ENCODE assay signal across 8 cellular contexts in genomic region chrX:74550295-74550802, GRCh38.
DNase-seq lines count a peak whose midpoint lies in the region; ATAC-seq, FAIRE-seq and TF ChIP-seq lines count a peak whose summit lies in the region.

No MANE protein-coding gene starts in this region.

- no peaks in the 10 kb centered on the region for H3K27me3 ChIP-seq in SU-DHL-6 (ENCODE audit: low read length)
- no peaks in the 10 kb centered on the region for H3K27me3 ChIP-seq in cardiac muscle cell
- peaks cover 0 to 1% of the 10 kb centered on the region in 2 donors for H3K27me3 ChIP-seq in aorta (ENCODE audit: control insufficient read depth in 1 of 2, insufficient read depth in 2 of 2, low read length in 1 of 2)

- peak overlapping the region; percentile 51 for H2AFZ ChIP-seq in SU-DHL-6 (ENCODE audit: low read depth, low read length, severe bottlenecking)

- H3K9me3 ChIP-seq in SU-DHL-6 (ENCODE audit: insufficient read depth, low read length), result no peaks in the 10 kb centered on the region
- no peaks in the 10 kb centered on the region for H3K9me3 ChIP-seq in cardiac muscle cell (ENCODE audit: low read depth)
- no peaks in the 10 kb centered on the region for H3K9me3 ChIP-seq in aorta (ENCODE audit: control insufficient read depth, low read length)

- intact Hi-C loops in aorta (cut with DNase I), result loop anchor here in 1 of 2 donors (2.0 kb wide), 1 partner anchor 168 kb away; no protein-coding TSS in a partner anchor

- H3K27ac Mint-ChIP-seq in activated naive CD4-positive, alpha-beta T cell treated with anti-CD3 and anti-CD28 coated beads, Interleukin-2, amount 50 U/mL, for 72 hours, result no peak overlapping the region

- no peaks in the 10 kb centered on the region for H3K9me3 Mint-ChIP-seq in activated naive CD4-positive, alpha-beta T cell treated with anti-CD3 and anti-CD28 coated beads, Interleukin-2, amount 50 U/mL, for 72 hours

- H3K36me3 Mint-ChIP-seq in activated naive CD4-positive, alpha-beta T cell treated with anti-CD3 and anti-CD28 coated beads, Interleukin-2, amount 50 U/mL, for 72 hours, result no peaks in the 10 kb centered on the region

- no peak overlapping the region for H3K4me3 ChIP-seq in SU-DHL-6 (ENCODE audit: insufficient read depth, low read length, poor library complexity, severe bottlenecking)
- H3K4me3 ChIP-seq in cardiac muscle cell, result no peak overlapping the region
- H3K4me3 ChIP-seq in aorta (ENCODE audit: low read length in 2 of 2), result no peak overlapping the region

- H3K9me2 ChIP-seq in SU-DHL-6 (replicated peaks; ENCODE audit: insufficient read depth, low read length), result no peaks in the 10 kb centered on the region

- no peaks in the 10 kb centered on the region for H3K79me2 ChIP-seq in SU-DHL-6 (ENCODE audit: insufficient read depth, low read length)

- H3K4me2 ChIP-seq in SU-DHL-6 (ENCODE audit: low read depth, low read length, poor library complexity, severe bottlenecking), result peak overlapping the region; percentile 27

- H3K9ac ChIP-seq in SU-DHL-6 (ENCODE audit: low read length), result no peak overlapping the region

- H3F3A ChIP-seq in SU-DHL-6 (ENCODE audit: insufficient read depth), result no peaks in the 10 kb centered on the region

- H3K27ac ChIP-seq in SU-DHL-6 (ENCODE audit: low read depth, low read length), result no peak overlapping the region
- no peak overlapping the region for H3K27ac ChIP-seq in cardiac muscle cell
- H3K27ac ChIP-seq in aorta (ENCODE audit: low read depth in 1 of 2, low read length in 2 of 2), result no peak overlapping the region

- peak; percentile 90 for ATAC-seq in HG02798 (IDR thresholded peaks at IDR 0.05; ENCODE audit: poor library complexity, unreplicated experiment)
- peak; percentile 92 to 95 for ATAC-seq in activated naive CD4-positive, alpha-beta T cell treated with anti-CD3 and anti-CD28 coated beads, Interleukin-2, amount 50 U/mL, for 72 hours
- ATAC-seq in aorta (ENCODE audit: low FRiP score), result peak; percentile 94

- H3K36me3 ChIP-seq in SU-DHL-6 (ENCODE audit: low read length) (no peaks in the 10 kb centered on the region), cardiac muscle cell (no peaks in the 10 kb centered on the region), aorta (ENCODE audit: control insufficient read depth in 1 of 2, insufficient read depth in 2 of 2, low read length in 1 of 2) (no peaks in the 10 kb centered on the region)

- no peak for TF ChIP-seq POLR2A in GM12891 (IDR thresholded peaks at IDR 0.05; ENCODE audit: low read depth, low read length)

- H4K20me1 ChIP-seq in SU-DHL-6 (ENCODE audit: low read depth, low read length), result no peaks in the 10 kb centered on the region

- DNase-seq in GM12891 (ENCODE audit: insufficient read length, low spot score) (no peak), NCI-H1436 (lab: John Stamatoyannopoulos, UW) (peak; percentile 68), cardiac muscle cell (ENCODE audit: low read depth in 1 of 2, low spot score in 1 of 2) (peak; percentile 84), putamen (ENCODE audit: low spot score) (peak; percentile 61), aorta (peak; percentile 89 to 95)
- peak; percentile 80 to 84 for DNase-seq in activated naive CD4-positive, alpha-beta T cell treated with anti-CD3 and anti-CD28 coated beads, Interleukin-2, amount 50 U/mL, for 72 hours (ENCODE audit: low spot score in 2 of 2)

- H3K4me1 ChIP-seq in cardiac muscle cell (ENCODE audit: low read depth), result no peaks in the 10 kb centered on the region
- no peaks in the 10 kb centered on the region for H3K4me1 ChIP-seq in aorta (ENCODE audit: control insufficient read depth in 1 of 2, insufficient read depth in 2 of 2, low read length in 2 of 2)

- FAIRE-seq in GM12891 (lab: Jason Lieb, UNC), result peak; percentile 51

- WGBS in aorta, 2 donors, result 14 to 18% methylated on average over 24 of the region's 24 CpGs

- TF ChIP-seq CTCF in SU-DHL-6 (IDR thresholded peaks at IDR 0.05; ENCODE audit: insufficient read depth, low read length, poor library complexity, severe bottlenecking), result peak; percentile 91
- TF ChIP-seq CTCF in cardiac muscle cell (IDR thresholded peaks at IDR 0.05; ENCODE audit: low read depth, low read length), result peak; percentile 92

TF ChIP-seq in GM12891, 5 proteins besides CTCF, POLR2A, EP300 and RAD21:
- TF ChIP-seq SPI1 (IDR thresholded peaks at IDR 0.05; ENCODE audit: low read depth, low read length) (0 out of 2 replicates have a peak, but pooled peaks have one; percentile 17), PAX5 (IDR thresholded peaks at IDR 0.05; ENCODE audit: insufficient read depth, low read length, severe bottlenecking) (no peak), POLR2AphosphoS5 (IDR thresholded peaks at IDR 0.05; ENCODE audit: low read depth, low read length) (no peak), TAF1 (IDR thresholded peaks at IDR 0.05; ENCODE audit: low read depth, low read length) (no peak), POU2F2 (IDR thresholded peaks at IDR 0.05; ENCODE audit: low read depth, low read length) (no peak)
TF ChIP-seq in GM12891: peak in this region for 1.
